21 cellular contexts compared by ENCODE assay signal in genomic region chr17:14095630-14096029, GRCh38.
"Had no signal": no experiment of that assay in that cellular context is flagged by ENCODE, and none has a peak within 500 bp of the region (broad histone marks: within the 10 kb centered on the region; RNA-seq: fewer than 3 reads in every experiment).

No MANE protein-coding gene starts in this region.

- H3K4me3 ChIP-seq: dorsolateral prefrontal cortex, gastroesophageal sphincter, heart left ventricle, hepatocyte, ovary, psoas muscle, sigmoid colon, thoracic aorta, transverse colon had no signal

- H3K4me3 Mint-ChIP-seq: naive thymus-derived CD8-positive, alpha-beta T cell; nephron progenitor cell; stimulated activated naive B cell treated with anti-CD40 and anti-IgM and Interleukin-4, amounts not matched to agents 10 μg/mL and 1 μg/mL and 100 μg/mL, for 72 hours; stimulated activated naive CD8-positive, alpha-beta T cell treated with anti-CD3 and anti-CD28 coated beads, Interleukin-15, Interleukin-2, amounts not matched to agents 100 ng/mL and 50 ng/mL, for 24 hours had no signal

- H3K27ac Mint-ChIP-seq: stimulated activated naive B cell treated with anti-CD40 and anti-IgM and Interleukin-4, amounts not matched to agents 10 μg/mL and 1 μg/mL and 100 μg/mL, for 72 hours; stimulated activated naive CD8-positive, alpha-beta T cell treated with anti-CD3 and anti-CD28 coated beads, Interleukin-15, Interleukin-2, amounts not matched to agents 100 ng/mL and 50 ng/mL, for 24 hours had no signal

- ATAC-seq: gastroesophageal sphincter; left cardiac atrium; naive thymus-derived CD8-positive, alpha-beta T cell; right cardiac atrium; stimulated activated naive B cell treated with anti-CD40 and anti-IgM and Interleukin-4, amounts not matched to agents 10 μg/mL and 1 μg/mL and 100 μg/mL, for 72 hours had no signal

- H3K27ac ChIP-seq: dorsolateral prefrontal cortex, gastroesophageal sphincter, heart left ventricle, hepatocyte, ovary, psoas muscle, sigmoid colon, thoracic aorta, transverse colon had no signal

- H3K27me3 Mint-ChIP-seq: naive thymus-derived CD8-positive, alpha-beta T cell; stimulated activated naive B cell treated with anti-CD40 and anti-IgM and Interleukin-4, amounts not matched to agents 10 μg/mL and 1 μg/mL and 100 μg/mL, for 72 hours; stimulated activated naive CD8-positive, alpha-beta T cell treated with anti-CD3 and anti-CD28 coated beads, Interleukin-15, Interleukin-2, amounts not matched to agents 100 ng/mL and 50 ng/mL, for 24 hours had no signal

- H3K9me3 Mint-ChIP-seq: naive thymus-derived CD8-positive, alpha-beta T cell; nephron progenitor cell; stimulated activated naive B cell treated with anti-CD40 and anti-IgM and Interleukin-4, amounts not matched to agents 10 μg/mL and 1 μg/mL and 100 μg/mL, for 72 hours; stimulated activated naive CD8-positive, alpha-beta T cell treated with anti-CD3 and anti-CD28 coated beads, Interleukin-15, Interleukin-2, amounts not matched to agents 100 ng/mL and 50 ng/mL, for 24 hours had no signal

- DNase-seq: central memory CD4-positive, alpha-beta T cell; dorsolateral prefrontal cortex; effector CD4-positive, alpha-beta T cell; foreskin fibroblast; heart left ventricle; left cardiac atrium; naive thymus-derived CD8-positive, alpha-beta T cell; nephron progenitor cell; occipital lobe; ovary; posterior cingulate gyrus; psoas muscle; right cardiac atrium; sigmoid colon; stimulated activated CD4-positive, alpha-beta T cell treated with anti-CD3 and anti-CD28 coated beads, Interleukin-4, amount 100 ng/mL, for 4 hours; stimulated activated naive B cell treated with anti-CD40 and anti-IgM and Interleukin-4, amounts not matched to agents 10 μg/mL and 1 μg/mL and 100 μg/mL, for 72 hours; transverse colon had no signal

- H3K9me3 ChIP-seq: gastroesophageal sphincter, heart left ventricle, ovary, psoas muscle, sigmoid colon, thoracic aorta, transverse colon had no signal

- H3K27me3 ChIP-seq: dorsolateral prefrontal cortex, gastroesophageal sphincter, heart left ventricle, hepatocyte, ovary, sigmoid colon, transverse colon had no signal

- H3K36me3 ChIP-seq: gastroesophageal sphincter, heart left ventricle, ovary, sigmoid colon, thoracic aorta, transverse colon had no signal
